ENCODE assay signal across 1 cellular context in the genomic region with DNA sequence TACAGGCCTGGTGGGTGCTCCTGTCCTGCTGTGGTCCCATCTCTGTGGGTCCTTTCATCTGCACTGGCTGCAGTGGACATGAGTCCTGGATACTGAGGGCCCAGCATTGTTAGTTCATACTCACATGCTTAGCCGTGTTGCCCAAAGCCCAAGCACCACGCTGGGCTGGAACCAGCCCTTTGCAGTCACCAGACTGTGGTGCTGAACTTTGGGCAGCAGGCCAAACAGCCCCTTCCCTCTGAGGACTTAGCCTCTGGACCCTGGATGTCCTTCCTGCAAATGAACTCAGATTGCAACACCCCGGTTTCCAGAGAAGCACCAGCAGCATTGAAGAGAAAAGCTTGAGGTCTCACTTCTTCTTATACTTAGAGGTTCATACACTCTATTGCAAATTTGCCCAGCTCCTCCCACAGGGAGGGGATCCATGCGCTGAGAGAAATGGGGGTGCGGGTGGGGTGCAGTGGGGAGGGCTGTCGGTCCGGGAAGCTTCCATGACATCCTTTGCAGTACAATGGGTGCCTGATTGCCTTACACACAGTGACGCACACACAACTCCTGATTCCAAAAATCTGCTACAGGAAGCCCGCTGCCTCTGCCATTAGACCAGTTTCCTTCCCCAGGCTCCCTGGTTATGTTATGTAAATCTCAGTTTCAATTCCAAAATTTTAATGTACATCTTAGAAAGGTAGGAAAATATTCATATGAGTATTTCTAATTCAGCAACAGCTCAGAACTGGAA.
TF ChIP-seq lines count a peak whose summit lies in the region.

No MANE protein-coding gene starts in this region.

TF ChIP-seq in HepG2, 621 proteins besides CTCF, POLR2A, EP300 and RAD21 (continued from another document):
- no peak for TF ChIP-seq KIAA2018 (CRISPR knock-in tag; IDR thresholded peaks at IDR 0.05; ENCODE audit: borderline replicate concordance)
- TF ChIP-seq RFXANK (CRISPR knock-in tag; IDR thresholded peaks at IDR 0.05) = no peak
- no peak for TF ChIP-seq ZMAT3 (CRISPR knock-in tag; conservative IDR thresholded peaks at IDR 0.05)
- TF ChIP-seq ZNF597 (CRISPR knock-in tag; IDR thresholded peaks at IDR 0.05) = no peak
- peak; percentile 69; the same call in 1 of the 2 replicates for TF ChIP-seq ZSCAN25 (CRISPR knock-in tag; IDR thresholded peaks at IDR 0.05)
- TF ChIP-seq, protein P1, sequence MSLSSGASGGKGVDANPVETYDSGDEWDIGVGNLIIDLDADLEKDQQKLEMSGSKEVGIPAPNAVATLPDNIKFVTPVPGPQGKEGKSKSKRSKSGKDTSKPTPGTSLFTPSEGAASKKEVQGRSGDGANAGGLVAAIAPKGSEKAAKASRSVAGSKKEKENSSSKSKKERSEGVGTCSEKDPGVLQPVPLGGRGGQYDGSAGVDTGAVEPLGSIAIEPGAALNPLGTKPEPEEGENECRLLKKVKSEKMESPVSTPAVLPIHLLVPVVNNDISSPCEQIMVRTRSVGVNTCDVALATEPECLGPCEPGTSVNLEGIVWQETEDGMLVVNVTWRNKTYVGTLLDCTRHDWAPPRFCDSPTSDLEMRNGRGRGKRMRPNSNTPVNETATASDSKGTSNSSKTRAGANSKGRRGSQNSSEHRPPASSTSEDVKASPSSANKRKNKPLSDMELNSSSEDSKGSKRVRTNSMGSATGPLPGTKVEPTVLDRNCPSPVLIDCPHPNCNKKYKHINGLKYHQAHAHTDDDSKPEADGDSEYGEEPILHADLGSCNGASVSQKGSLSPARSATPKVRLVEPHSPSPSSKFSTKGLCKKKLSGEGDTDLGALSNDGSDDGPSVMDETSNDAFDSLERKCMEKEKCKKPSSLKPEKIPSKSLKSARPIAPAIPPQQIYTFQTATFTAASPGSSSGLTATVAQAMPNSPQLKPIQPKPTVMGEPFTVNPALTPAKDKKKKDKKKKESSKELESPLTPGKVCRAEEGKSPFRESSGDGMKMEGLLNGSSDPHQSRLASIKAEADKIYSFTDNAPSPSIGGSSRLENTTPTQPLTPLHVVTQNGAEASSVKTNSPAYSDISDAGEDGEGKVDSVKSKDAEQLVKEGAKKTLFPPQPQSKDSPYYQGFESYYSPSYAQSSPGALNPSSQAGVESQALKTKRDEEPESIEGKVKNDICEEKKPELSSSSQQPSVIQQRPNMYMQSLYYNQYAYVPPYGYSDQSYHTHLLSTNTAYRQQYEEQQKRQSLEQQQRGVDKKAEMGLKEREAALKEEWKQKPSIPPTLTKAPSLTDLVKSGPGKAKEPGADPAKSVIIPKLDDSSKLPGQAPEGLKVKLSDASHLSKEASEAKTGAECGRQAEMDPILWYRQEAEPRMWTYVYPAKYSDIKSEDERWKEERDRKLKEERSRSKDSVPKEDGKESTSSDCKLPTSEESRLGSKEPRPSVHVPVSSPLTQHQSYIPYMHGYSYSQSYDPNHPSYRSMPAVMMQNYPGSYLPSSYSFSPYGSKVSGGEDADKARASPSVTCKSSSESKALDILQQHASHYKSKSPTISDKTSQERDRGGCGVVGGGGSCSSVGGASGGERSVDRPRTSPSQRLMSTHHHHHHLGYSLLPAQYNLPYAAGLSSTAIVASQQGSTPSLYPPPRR (CRISPR knock-in tag; IDR thresholded peaks at IDR 0.05; ENCODE audit: borderline replicate concordance) = no peak
- TF ChIP-seq, protein P2, sequence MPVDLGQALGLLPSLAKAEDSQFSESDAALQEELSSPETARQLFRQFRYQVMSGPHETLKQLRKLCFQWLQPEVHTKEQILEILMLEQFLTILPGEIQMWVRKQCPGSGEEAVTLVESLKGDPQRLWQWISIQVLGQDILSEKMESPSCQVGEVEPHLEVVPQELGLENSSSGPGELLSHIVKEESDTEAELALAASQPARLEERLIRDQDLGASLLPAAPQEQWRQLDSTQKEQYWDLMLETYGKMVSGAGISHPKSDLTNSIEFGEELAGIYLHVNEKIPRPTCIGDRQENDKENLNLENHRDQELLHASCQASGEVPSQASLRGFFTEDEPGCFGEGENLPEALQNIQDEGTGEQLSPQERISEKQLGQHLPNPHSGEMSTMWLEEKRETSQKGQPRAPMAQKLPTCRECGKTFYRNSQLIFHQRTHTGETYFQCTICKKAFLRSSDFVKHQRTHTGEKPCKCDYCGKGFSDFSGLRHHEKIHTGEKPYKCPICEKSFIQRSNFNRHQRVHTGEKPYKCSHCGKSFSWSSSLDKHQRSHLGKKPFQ (CRISPR knock-in tag; IDR thresholded peaks at IDR 0.05; ENCODE audit: insufficient replicate concordance) = no peak
- no peak for TF ChIP-seq AGO1 (IDR thresholded peaks at IDR 0.05; ENCODE audit: low read depth, low read length, poor library complexity, severe bottlenecking)
- TF ChIP-seq, protein P3, sequence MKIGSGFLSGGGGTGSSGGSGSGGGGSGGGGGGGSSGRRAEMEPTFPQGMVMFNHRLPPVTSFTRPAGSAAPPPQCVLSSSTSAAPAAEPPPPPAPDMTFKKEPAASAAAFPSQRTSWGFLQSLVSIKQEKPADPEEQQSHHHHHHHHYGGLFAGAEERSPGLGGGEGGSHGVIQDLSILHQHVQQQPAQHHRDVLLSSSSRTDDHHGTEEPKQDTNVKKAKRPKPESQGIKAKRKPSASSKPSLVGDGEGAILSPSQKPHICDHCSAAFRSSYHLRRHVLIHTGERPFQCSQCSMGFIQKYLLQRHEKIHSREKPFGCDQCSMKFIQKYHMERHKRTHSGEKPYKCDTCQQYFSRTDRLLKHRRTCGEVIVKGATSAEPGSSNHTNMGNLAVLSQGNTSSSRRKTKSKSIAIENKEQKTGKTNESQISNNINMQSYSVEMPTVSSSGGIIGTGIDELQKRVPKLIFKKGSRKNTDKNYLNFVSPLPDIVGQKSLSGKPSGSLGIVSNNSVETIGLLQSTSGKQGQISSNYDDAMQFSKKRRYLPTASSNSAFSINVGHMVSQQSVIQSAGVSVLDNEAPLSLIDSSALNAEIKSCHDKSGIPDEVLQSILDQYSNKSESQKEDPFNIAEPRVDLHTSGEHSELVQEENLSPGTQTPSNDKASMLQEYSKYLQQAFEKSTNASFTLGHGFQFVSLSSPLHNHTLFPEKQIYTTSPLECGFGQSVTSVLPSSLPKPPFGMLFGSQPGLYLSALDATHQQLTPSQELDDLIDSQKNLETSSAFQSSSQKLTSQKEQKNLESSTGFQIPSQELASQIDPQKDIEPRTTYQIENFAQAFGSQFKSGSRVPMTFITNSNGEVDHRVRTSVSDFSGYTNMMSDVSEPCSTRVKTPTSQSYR (CRISPR knock-in tag; IDR thresholded peaks at IDR 0.05; ENCODE audit: borderline replicate concordance) = no peak
- TF ChIP-seq TAF15 (IDR thresholded peaks at IDR 0.05; ENCODE audit: low read depth, low read length, poor library complexity, severe bottlenecking) = no peak
- TF ChIP-seq, protein P4, sequence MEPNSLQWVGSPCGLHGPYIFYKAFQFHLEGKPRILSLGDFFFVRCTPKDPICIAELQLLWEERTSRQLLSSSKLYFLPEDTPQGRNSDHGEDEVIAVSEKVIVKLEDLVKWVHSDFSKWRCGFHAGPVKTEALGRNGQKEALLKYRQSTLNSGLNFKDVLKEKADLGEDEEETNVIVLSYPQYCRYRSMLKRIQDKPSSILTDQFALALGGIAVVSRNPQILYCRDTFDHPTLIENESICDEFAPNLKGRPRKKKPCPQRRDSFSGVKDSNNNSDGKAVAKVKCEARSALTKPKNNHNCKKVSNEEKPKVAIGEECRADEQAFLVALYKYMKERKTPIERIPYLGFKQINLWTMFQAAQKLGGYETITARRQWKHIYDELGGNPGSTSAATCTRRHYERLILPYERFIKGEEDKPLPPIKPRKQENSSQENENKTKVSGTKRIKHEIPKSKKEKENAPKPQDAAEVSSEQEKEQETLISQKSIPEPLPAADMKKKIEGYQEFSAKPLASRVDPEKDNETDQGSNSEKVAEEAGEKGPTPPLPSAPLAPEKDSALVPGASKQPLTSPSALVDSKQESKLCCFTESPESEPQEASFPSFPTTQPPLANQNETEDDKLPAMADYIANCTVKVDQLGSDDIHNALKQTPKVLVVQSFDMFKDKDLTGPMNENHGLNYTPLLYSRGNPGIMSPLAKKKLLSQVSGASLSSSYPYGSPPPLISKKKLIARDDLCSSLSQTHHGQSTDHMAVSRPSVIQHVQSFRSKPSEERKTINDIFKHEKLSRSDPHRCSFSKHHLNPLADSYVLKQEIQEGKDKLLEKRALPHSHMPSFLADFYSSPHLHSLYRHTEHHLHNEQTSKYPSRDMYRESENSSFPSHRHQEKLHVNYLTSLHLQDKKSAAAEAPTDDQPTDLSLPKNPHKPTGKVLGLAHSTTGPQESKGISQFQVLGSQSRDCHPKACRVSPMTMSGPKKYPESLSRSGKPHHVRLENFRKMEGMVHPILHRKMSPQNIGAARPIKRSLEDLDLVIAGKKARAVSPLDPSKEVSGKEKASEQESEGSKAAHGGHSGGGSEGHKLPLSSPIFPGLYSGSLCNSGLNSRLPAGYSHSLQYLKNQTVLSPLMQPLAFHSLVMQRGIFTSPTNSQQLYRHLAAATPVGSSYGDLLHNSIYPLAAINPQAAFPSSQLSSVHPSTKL (CRISPR knock-in tag; IDR thresholded peaks at IDR 0.05) = peak; percentile 45; the same call in 1 of the 2 replicates
TF ChIP-seq in HepG2: peak in this region for 93.
